32 cellular contexts compared by ENCODE assay signal in the genomic region with DNA sequence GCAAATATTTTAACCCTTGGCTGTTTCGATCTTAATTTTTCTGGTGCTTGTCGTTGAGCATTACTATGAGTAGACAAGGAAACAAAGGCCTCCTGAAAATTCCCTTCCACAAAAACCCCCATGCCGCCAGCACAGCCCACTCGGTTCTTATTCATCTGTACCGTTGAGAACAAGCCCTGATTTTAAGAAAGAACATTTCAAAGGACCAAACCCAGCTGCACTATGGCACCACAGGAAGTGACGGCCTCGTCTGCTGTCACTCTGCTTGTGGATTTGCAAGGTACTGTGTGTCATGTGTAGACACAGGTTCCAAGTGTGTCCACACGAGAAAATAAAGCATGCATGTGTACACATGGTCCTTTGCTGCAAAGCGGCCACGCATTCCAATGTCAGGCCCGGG.
DNase-seq lines count a peak whose midpoint lies in the region; ATAC-seq and TF ChIP-seq lines count a peak whose summit lies in the region.
"Had no signal": no experiment of that assay in that cellular context is flagged by ENCODE, and none has a peak within 500 bp of the region (broad histone marks: within the 10 kb centered on the region; RNA-seq: fewer than 3 reads in every experiment).

No MANE protein-coding gene starts in this region.

- peaks cover under 1% of the 10 kb centered on the region for H3K27me3 Mint-ChIP-seq in activated naive CD8-positive, alpha-beta T cell treated with anti-CD3 and anti-CD28 coated beads, Interleukin-2, amount 10 ng/mL, durations not matched to agents 7 days and 5 days
- peaks cover 12% of the 10 kb centered on the region for H3K27me3 Mint-ChIP-seq in Caco-2 (ENCODE audit: insufficient read depth, unreplicated experiment)

- H3K27me3 ChIP-seq in thymus (ENCODE audit: control insufficient read depth, insufficient read depth) (peaks cover 5% of the 10 kb centered on the region), BE2C (no peaks in the 10 kb centered on the region), Caco-2 (replicated peaks; ENCODE audit: control insufficient read depth, insufficient read depth, low read length) (no peaks in the 10 kb centered on the region)
- H3K27me3 ChIP-seq: MG63, right lobe of liver, stomach, thyroid gland, vagina had no signal

- peak overlapping the region; percentile 65 for H3K27ac Mint-ChIP-seq in activated naive CD8-positive, alpha-beta T cell treated with anti-CD3 and anti-CD28 coated beads, Interleukin-2, amount 10 ng/mL, durations not matched to agents 7 days and 5 days
- no peak overlapping the region for H3K27ac Mint-ChIP-seq in Caco-2 (ENCODE audit: unreplicated experiment)
- H3K27ac Mint-ChIP-seq: dendritic cell treated with granulocyte-macrophage colony-stimulating factor and Interleukin-4, amounts not matched to agents 40 ng/mL and 50 ng/mL, for 4 days had no signal

- peaks cover 7% of the 10 kb centered on the region for H3K9me3 Mint-ChIP-seq in activated naive CD8-positive, alpha-beta T cell treated with anti-CD3 and anti-CD28 coated beads, Interleukin-2, amount 10 ng/mL, durations not matched to agents 7 days and 5 days
- H3K9me3 Mint-ChIP-seq in Caco-2 (ENCODE audit: unreplicated experiment), result no peaks in the 10 kb centered on the region
- H3K9me3 Mint-ChIP-seq: dendritic cell treated with granulocyte-macrophage colony-stimulating factor and Interleukin-4, amounts not matched to agents 40 ng/mL and 50 ng/mL, for 4 days had no signal

- BruUV-seq in Caco-2 (replicated peaks; lab: Mats Ljungman, UMichigan), result no TSS peak

- no peaks in the 10 kb centered on the region for H3K36me3 ChIP-seq in thymus (ENCODE audit: control insufficient read depth, insufficient read depth)
- no peaks in the 10 kb centered on the region for H3K36me3 ChIP-seq in BE2C
- no peaks in the 10 kb centered on the region for H3K36me3 ChIP-seq in Caco-2 (ENCODE audit: control insufficient read depth, insufficient read depth, low read length)
- H3K36me3 ChIP-seq: MG63, right lobe of liver, spleen, thyroid gland, vagina had no signal

- intact Hi-C loops in Caco-2 (cut with micrococcal nuclease; ENCODE audit: unreplicated experiment), result no loop called here

- H3K4me1 Mint-ChIP-seq in activated naive CD8-positive, alpha-beta T cell treated with anti-CD3 and anti-CD28 coated beads, Interleukin-2, amount 10 ng/mL, durations not matched to agents 7 days and 5 days, result peaks cover 37% of the 10 kb centered on the region
- H3K4me1 Mint-ChIP-seq in Caco-2 (ENCODE audit: low read depth, unreplicated experiment), result no peaks in the 10 kb centered on the region

- no peak overlapping the region for H3K4me3 Mint-ChIP-seq in activated naive CD8-positive, alpha-beta T cell treated with anti-CD3 and anti-CD28 coated beads, Interleukin-2, amount 10 ng/mL, durations not matched to agents 7 days and 5 days
- H3K4me3 Mint-ChIP-seq in Caco-2 (ENCODE audit: unreplicated experiment), result no peak overlapping the region
- H3K4me3 Mint-ChIP-seq: dendritic cell treated with granulocyte-macrophage colony-stimulating factor and Interleukin-4, amounts not matched to agents 40 ng/mL and 50 ng/mL, for 4 days; neural crest cell had no signal

- ATAC-seq in activated naive CD8-positive, alpha-beta T cell treated with anti-CD3 and anti-CD28 coated beads, Interleukin-2, amount 10 ng/mL, durations not matched to agents 7 days and 5 days (ENCODE audit: low read depth), result peak; percentile 57
- ATAC-seq: left lobe of liver, right lobe of liver had no signal

- peak overlapping the region; percentile 33 for H3K27ac ChIP-seq in thymus (ENCODE audit: low read depth)
- H3K27ac ChIP-seq: HL-60, right lobe of liver, spleen, stomach, thyroid gland, vagina had no signal

- H3K4me3 ChIP-seq in thymus (ENCODE audit: low read length) (no peak overlapping the region), BE2C (ENCODE audit: low read depth, low read length) (no peak overlapping the region), Caco-2 (ENCODE audit: low read depth, low read length) (no peak overlapping the region)
- H3K4me3 ChIP-seq: MG63, right lobe of liver, spleen, stomach, thyroid gland, vagina had no signal

- no peaks in the 10 kb centered on the region for H3K9me3 ChIP-seq in thymus (ENCODE audit: control insufficient read depth)
- H3K9me3 ChIP-seq in BE2C, result no peaks in the 10 kb centered on the region
- H3K9me3 ChIP-seq in Caco-2, result no peaks in the 10 kb centered on the region
- H3K9me3 ChIP-seq: MG63, right lobe of liver, spleen, stomach, thyroid gland, vagina had no signal

- no peak for TF ChIP-seq CTCF in BE2C (IDR thresholded peaks at IDR 0.05; ENCODE audit: low read depth, low read length)
- no peak for TF ChIP-seq CTCF in Caco-2 (IDR thresholded peaks at IDR 0.05; ENCODE audit: insufficient read depth in 1 of 2, low read depth in 1 of 2, low read length in 1 of 2, severe bottlenecking in 1 of 2, unreplicated experiment in 1 of 2)

- H3K36me3 Mint-ChIP-seq in activated naive CD8-positive, alpha-beta T cell treated with anti-CD3 and anti-CD28 coated beads, Interleukin-2, amount 10 ng/mL, durations not matched to agents 7 days and 5 days, result no peaks in the 10 kb centered on the region
- no peaks in the 10 kb centered on the region for H3K36me3 Mint-ChIP-seq in Caco-2 (ENCODE audit: insufficient read depth, unreplicated experiment)

- 46% methylated on average over 11 of the region's 11 CpGs for whole genome bisulfite sequencing in thymus

- CTCF ChIA-PET in Caco-2 (lab: Charles Lee), result no interaction called here

- DNase-seq in activated CD4-positive, alpha-beta T cell treated with anti-CD3 and anti-CD28 coated beads for 48 hours, result peak; percentile 17
- DNase-seq in activated CD4-positive, alpha-beta T cell treated with anti-CD3 and anti-CD28 coated beads for 4 hours, result no peak
- DNase-seq in stimulated activated naive CD4-positive, alpha-beta T cell (lab: John Stamatoyannopoulos, UW), result peak; percentile 11 to 68 (median 50)
- DNase-seq in stimulated activated naive CD4-positive, alpha-beta T cell treated with Interleukin-2 at 50 U/mL for 16 hours (lab: John Stamatoyannopoulos, UW), result no peak
- DNase-seq in activated naive CD8-positive, alpha-beta T cell treated with anti-CD3 and anti-CD28 coated beads, Interleukin-2, amount 10 ng/mL, durations not matched to agents 7 days and 5 days, result no peak
- DNase-seq in BE2C (no peak), Caco-2 (no peak)
- DNase-seq: caudate nucleus; COR-L47; DMS79 treated with DMSO at 0.1 percent for 48 hours; erythroblast; GF-D8; HCEC 1CT; KG1; MG63; NCI-H1105; NCI-H187; NCI-H446 treated with DMSO at 0.1 percent for 48 hours; NCI-H82; right lobe of liver; SIG-M5; spleen; stimulated activated CD4-positive, alpha-beta T cell treated with anti-CD3 and anti-CD28 coated beads, Interleukin-2, amount 100 ng/mL, for 24 hours; stimulated activated CD8-positive, alpha-beta memory T cell treated with anti-CD3 and anti-CD28 coated beads, Interleukin-4, amount 100 ng/mL, for 48 hours; stomach; thyroid gland had no signal

- POLR2A ChIA-PET in activated naive CD8-positive, alpha-beta T cell treated with anti-CD3 and anti-CD28 coated beads, Interleukin-2, amount 10 ng/mL, durations not matched to agents 7 days and 5 days (lab: Charles Lee), result no interaction called here
- POLR2A ChIA-PET in Caco-2 (lab: Charles Lee), result no interaction called here

- H3K4me1 ChIP-seq in thymus (ENCODE audit: control insufficient read depth, insufficient read depth, low read length) (peaks cover 21% of the 10 kb centered on the region), BE2C (no peaks in the 10 kb centered on the region), Caco-2 (no peaks in the 10 kb centered on the region)
- H3K4me1 ChIP-seq: right lobe of liver, stomach, thyroid gland, vagina had no signal

Comparison
In these comparisons a context has a peak if more than half of its experiments do, and no peak if none do; other contexts are left out.
1. DNase-seq: peak in activated CD4-positive, alpha-beta T cell treated with anti-CD3 and anti-CD28 coated beads for 48 hours (single experiment) and stimulated activated naive CD4-positive, alpha-beta T cell (6 of 6); none in activated CD4-positive, alpha-beta T cell treated with anti-CD3 and anti-CD28 coated beads for 4 hours (0 of 2), stimulated activated naive CD4-positive, alpha-beta T cell treated with Interleukin-2 at 50 U/mL for 16 hours (single experiment), activated naive CD8-positive, alpha-beta T cell treated with anti-CD3 and anti-CD28 coated beads, Interleukin-2, amount 10 ng/mL, durations not matched to agents 7 days and 5 days (single experiment), BE2C (single experiment) and Caco-2 (0 of 2).